Comparison of ENCODE assay signal across 8 cellular contexts in the genomic region with DNA sequence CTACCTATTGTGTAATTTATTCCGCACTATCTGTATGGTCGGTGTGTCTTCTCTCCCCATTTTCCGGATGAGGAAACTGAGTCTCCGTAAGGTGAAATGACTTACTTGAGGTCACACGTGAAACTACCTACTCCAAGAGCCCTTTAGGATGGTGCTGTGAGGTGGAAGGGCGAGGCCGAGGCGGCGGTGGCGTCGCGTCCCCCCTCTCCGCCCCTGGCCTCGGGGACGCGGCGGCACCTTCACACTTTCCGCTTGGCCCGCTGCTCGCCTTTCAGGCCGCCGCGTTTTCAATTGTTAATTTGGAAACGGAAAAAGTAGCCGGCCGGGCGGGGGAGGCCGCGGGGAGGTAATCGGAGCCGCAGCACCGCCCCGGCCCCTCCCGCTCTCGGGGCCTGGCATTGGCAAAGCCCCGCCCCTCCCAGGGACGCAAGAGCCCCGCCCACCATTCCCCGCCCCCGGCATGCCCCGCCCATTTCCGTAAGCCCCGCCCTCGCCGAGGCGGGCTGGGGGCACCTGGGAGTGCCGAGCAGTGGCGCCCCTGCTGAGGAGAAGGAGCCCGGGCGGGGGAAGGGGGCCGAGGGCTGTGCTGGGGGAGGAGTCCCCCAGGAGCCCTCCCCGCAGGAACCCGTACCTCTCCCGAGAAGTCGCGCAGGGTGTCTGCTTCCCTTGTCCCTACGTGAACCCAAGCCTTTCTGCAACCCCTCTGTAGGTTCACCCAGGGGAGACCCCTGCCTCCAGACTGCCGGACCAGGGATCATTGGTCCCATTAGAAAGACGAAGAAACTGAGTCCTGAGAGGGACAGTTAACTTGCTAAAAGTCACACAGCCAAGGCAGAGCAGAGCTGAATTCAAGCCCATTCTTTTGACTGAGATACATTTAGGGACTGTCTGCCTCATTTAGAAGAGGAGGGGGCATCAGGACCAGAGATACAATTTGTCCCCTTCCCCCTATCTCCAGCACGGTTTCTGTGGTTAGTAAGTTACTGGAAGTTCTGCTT. TPM values are rescaled to one million over a fixed set of nuclear protein-coding genes. Genes with fewer than 3 reads are reported as not detected.
DNase-seq lines count a peak whose midpoint lies in the region; ATAC-seq, FAIRE-seq and TF ChIP-seq lines count a peak whose summit lies in the region.

No MANE protein-coding gene starts in this region.

- no peak overlapping the region for H3K27ac Mint-ChIP-seq in activated CD8-positive, alpha-beta T cell treated with anti-CD3 and anti-CD28 coated beads for 36 hours

- intact Hi-C loops in activated CD8-positive, alpha-beta T cell treated with anti-CD3 and anti-CD28 coated beads for 36 hours (cut with micrococcal nuclease) = no loop called here

- no peaks in the 10 kb centered on the region for H3K36me3 ChIP-seq in HAP-1 (replicated peaks)
- H3K36me3 ChIP-seq in effector memory CD4-positive, alpha-beta T cell (ENCODE audit: control insufficient read depth, insufficient read depth, low read length) = no peaks in the 10 kb centered on the region

- no peak for TF ChIP-seq CTCF in activated CD8-positive, alpha-beta T cell treated with anti-CD3 and anti-CD28 coated beads for 36 hours (IDR thresholded peaks at IDR 0.05)

- POLR2A ChIA-PET in activated CD8-positive, alpha-beta T cell treated with anti-CD3 and anti-CD28 coated beads for 36 hours (lab: Charles Lee) = interaction anchor here (0.6 to 1.3 kb wide), 2 partner anchors 16 to 157 kb away, joined by 3 read pairs; no protein-coding TSS in a partner anchor

- FAIRE-seq in RCC 7860 (lab: Jason Lieb, UNC) = no peak

- no peaks in the 10 kb centered on the region for H3K9me3 ChIP-seq in HAP-1
- H3K9me3 ChIP-seq in effector memory CD4-positive, alpha-beta T cell (ENCODE audit: control insufficient read depth, low read length) = no peaks in the 10 kb centered on the region

- peaks cover 27% of the 10 kb centered on the region for H3K4me1 Mint-ChIP-seq in activated CD8-positive, alpha-beta T cell treated with anti-CD3 and anti-CD28 coated beads for 36 hours (ENCODE audit: low read depth)

- in situ Hi-C loops in HAP-1 (cut with MboI; ENCODE audit: low sequenced_read_pairs) = no loop called here

- H3K4me3 Mint-ChIP-seq in activated CD8-positive, alpha-beta T cell treated with anti-CD3 and anti-CD28 coated beads for 36 hours = peak overlapping the region; percentile 46

- peak overlapping the region; percentile 53 for H3K27ac ChIP-seq in effector memory CD4-positive, alpha-beta T cell (ENCODE audit: insufficient read depth, low read length, poor library complexity, severe bottlenecking)

- H3K27me3 Mint-ChIP-seq in activated CD8-positive, alpha-beta T cell treated with anti-CD3 and anti-CD28 coated beads for 36 hours = no peaks in the 10 kb centered on the region

- no peaks in the 10 kb centered on the region for H3K27me3 ChIP-seq in HAP-1 (ENCODE audit: low read depth)
- no peaks in the 10 kb centered on the region for H3K27me3 ChIP-seq in effector memory CD4-positive, alpha-beta T cell (replicated peaks; ENCODE audit: control insufficient read depth, insufficient read depth, low read length, poor library complexity, severe bottlenecking)

- H3K4me3 ChIP-seq in HAP-1 = peak overlapping the region; percentile 12
- peak overlapping the region; percentile 37 for H3K4me3 ChIP-seq in effector memory CD4-positive, alpha-beta T cell (ENCODE audit: insufficient read depth, low read depth, low read length, poor library complexity, severe bottlenecking)

- H3K36me3 Mint-ChIP-seq in activated CD8-positive, alpha-beta T cell treated with anti-CD3 and anti-CD28 coated beads for 36 hours (ENCODE audit: low read depth) = no peaks in the 10 kb centered on the region

- H3K9me3 Mint-ChIP-seq in activated CD8-positive, alpha-beta T cell treated with anti-CD3 and anti-CD28 coated beads for 36 hours = no peaks in the 10 kb centered on the region

- ATAC-seq in activated CD8-positive, alpha-beta T cell treated with anti-CD3 and anti-CD28 coated beads for 36 hours = peak; percentile 96

- DNase-seq in COLO829 (ENCODE audit: low spot score) (peak; percentile 65), HAP-1 (ENCODE audit: low spot score in 2 of 2) (peak; percentile 79 to 92), NCI-H2196 (lab: John Stamatoyannopoulos, UW; ENCODE audit: unreplicated experiment) (peak; percentile 85), mesenteric fat pad (ENCODE audit: low spot score) (peak; percentile 94), RCC 7860 (ENCODE audit: low spot score) (no peak)
- DNase-seq in activated CD8-positive, alpha-beta T cell treated with anti-CD3 and anti-CD28 coated beads for 36 hours = peak; percentile 91
- peak; percentile 83 to 84 (median 83) for DNase-seq in effector memory CD4-positive, alpha-beta T cell
- DNase-seq in stimulated activated CD8-positive, alpha-beta memory T cell treated with anti-CD3 and anti-CD28 coated beads, Interleukin-15, amount 100 ng/mL, for 1 hour (ENCODE audit: low read depth) = peak; percentile 67

- CTCF ChIA-PET in activated CD8-positive, alpha-beta T cell treated with anti-CD3 and anti-CD28 coated beads for 36 hours (lab: Charles Lee) = interaction anchor here (1.3 to 4.3 kb wide), 2 partner anchors 28 to 47 kb away, joined by 7 to 22 read pairs; no protein-coding TSS in a partner anchor

- H3K4me1 ChIP-seq in HAP-1 = peaks cover 8% of the 10 kb centered on the region
- H3K4me1 ChIP-seq in effector memory CD4-positive, alpha-beta T cell (ENCODE audit: control insufficient read depth, insufficient read depth, low read length, poor library complexity, severe bottlenecking) = peaks cover 9% of the 10 kb centered on the region

RNA-seq across cellular contexts. Expression of a gene that starts 18.8 kb away (rescaled TPM):
- under 1 TPM; 0.38 to 0.43 TPM for total RNA-seq in activated CD8-positive, alpha-beta T cell treated with anti-CD3 and anti-CD28 coated beads for 36 hours
- total RNA-seq in mesenteric fat pad = 1.4 TPM

RNA-seq across cellular contexts. Expression of a gene that starts 59.8 kb away (rescaled TPM):
- 1 to 10 TPM; 6.7 to 7.4 TPM for total RNA-seq in activated CD8-positive, alpha-beta T cell treated with anti-CD3 and anti-CD28 coated beads for 36 hours
- total RNA-seq in mesenteric fat pad = 20.6 TPM
